ENCODE assay signal across 1 cellular context in the genomic region with DNA sequence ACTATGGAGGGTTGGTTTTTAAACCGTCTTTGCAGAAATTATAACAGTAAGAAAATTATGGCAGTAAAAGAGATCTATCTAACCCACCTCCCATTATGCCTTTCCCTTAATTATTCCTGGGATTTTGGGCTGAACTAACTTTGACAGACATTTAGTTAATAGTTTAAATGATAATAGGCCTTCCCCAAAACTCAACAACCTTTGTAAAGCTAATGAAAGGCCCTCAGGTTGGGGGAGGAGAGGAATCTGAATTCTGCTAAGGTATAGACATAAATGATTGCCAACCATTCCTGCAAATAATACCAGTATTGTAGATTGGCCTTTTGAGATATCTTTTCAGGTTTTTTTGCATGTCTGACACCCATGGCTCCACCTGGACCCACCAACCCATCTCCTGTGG.
TF ChIP-seq lines count a peak whose summit lies in the region.

No MANE protein-coding gene starts in this region.

TF ChIP-seq in GM23338, 12 proteins besides CTCF, POLR2A, EP300 and RAD21:
- TF ChIP-seq ZNF462 (CRISPR knock-in tag; IDR thresholded peaks at IDR 0.05) (peak; percentile 40; the same call in 1 of the 2 replicates), NANOG (IDR thresholded peaks at IDR 0.05; ENCODE audit: borderline replicate concordance) (peak; percentile 61; the same call in 1 of the 2 replicates), STAT1 (IDR thresholded peaks at IDR 0.05; ENCODE audit: unreplicated experiment) (no peak)
